ENCODE assay signal across 8 cellular contexts in genomic region chr7:151311294-151311864, GRCh38. TPM values are rescaled to one million over a fixed set of nuclear protein-coding genes. Genes with fewer than 3 reads are reported as not detected.
A peak's percentile ranks its signal among the peaks of the same experiment; 100 is the strongest.
DNase-seq lines count a peak whose midpoint lies in the region; ATAC-seq and TF ChIP-seq lines count a peak whose summit lies in the region.

No MANE protein-coding gene starts in this region.

- intact Hi-C loops in OCI-LY7 (cut with micrococcal nuclease; ENCODE audit: unreplicated experiment), result no loop called here

- peaks cover 2% of the 10 kb centered on the region for H3K4me1 Mint-ChIP-seq in T-helper 17 cell

- no peaks in the 10 kb centered on the region for H3K79me2 ChIP-seq in OCI-LY7 (ENCODE audit: insufficient read depth, low read depth, low read length)

- no peaks in the 10 kb centered on the region for H3K36me3 Mint-ChIP-seq in T-helper 17 cell (ENCODE audit: low read depth)

- peaks cover 10% of the 10 kb centered on the region for H3K27me3 Mint-ChIP-seq in T-helper 17 cell

- H3K4me3 Mint-ChIP-seq in T-helper 17 cell, result no peak overlapping the region

- H3K27ac ChIP-seq in C4-2B, result no peak overlapping the region
- no peak overlapping the region for H3K27ac ChIP-seq in OCI-LY7 (ENCODE audit: low read depth, low read length, poor library complexity, severe bottlenecking)

- CTCF ChIA-PET in OCI-LY7 (lab: Charles Lee; ENCODE audit: unreplicated experiment), result no interaction called here

- no peak for ATAC-seq in T-helper 17 cell
- no peak for ATAC-seq in GM19035 (IDR thresholded peaks at IDR 0.05; ENCODE audit: unreplicated experiment)

- H3K4me1 ChIP-seq in OCI-LY7 (ENCODE audit: insufficient read depth, low read length, poor library complexity, severe bottlenecking), result peaks cover 5% of the 10 kb centered on the region

- BruUV-seq in OCI-LY7 (replicated peaks; lab: Mats Ljungman, UMichigan), result no TSS peak

- H3K27ac Mint-ChIP-seq in T-helper 17 cell, result no peak overlapping the region

- TF ChIP-seq CTCF in C4-2B (conservative IDR thresholded peaks at IDR 0.05) (peak; percentile 45), GM12864 (IDR thresholded peaks at IDR 0.05; ENCODE audit: low read depth, low read length, missing control alignments) (peak; percentile 46), OCI-LY7 (conservative IDR thresholded peaks at IDR 0.05; ENCODE audit: low read length) (peak; percentile 72), epithelial cell of proximal tubule (conservative IDR thresholded peaks at IDR 0.05; ENCODE audit: low read depth, low read length) (peak; percentile 47)

- H3K9me3 ChIP-seq in OCI-LY7 (ENCODE audit: low read length) (no peaks in the 10 kb centered on the region), T-helper 17 cell (ENCODE audit: control insufficient read depth, low read length, poor library complexity, severe bottlenecking) (no peaks in the 10 kb centered on the region)

- POLR2A ChIA-PET in OCI-LY7 (lab: Charles Lee), result no interaction called here

- no peaks in the 10 kb centered on the region for H4K20me1 ChIP-seq in OCI-LY7 (ENCODE audit: insufficient read depth, low read length)

- H3K9me2 ChIP-seq in OCI-LY7 (ENCODE audit: insufficient read depth, low read length), result no peaks in the 10 kb centered on the region

- no peaks in the 10 kb centered on the region for H3K36me3 ChIP-seq in OCI-LY7 (ENCODE audit: insufficient read depth, low read length)

- no peak for DNase-seq in GM12864 (ENCODE audit: low read depth)
- DNase-seq in OCI-LY7 (ENCODE audit: low spot score), result peak; percentile 37
- no peak for DNase-seq in epithelial cell of proximal tubule (ENCODE audit: low read depth)
- DNase-seq in T-helper 17 cell, result no peak
- DNase-seq in NCI-H345 treated with DMSO at 0.1 percent for 48 hours (lab: John Stamatoyannopoulos, UW; ENCODE audit: unreplicated experiment), result no peak
- no peak for DNase-seq in NCI-H1048 (lab: John Stamatoyannopoulos, UW)

- H3K4me3 ChIP-seq in GM12864 (ENCODE audit: low read depth, low read length) (no peak overlapping the region), OCI-LY7 (ENCODE audit: low read depth, low read length, poor library complexity, severe bottlenecking) (no peak overlapping the region), epithelial cell of proximal tubule (ENCODE audit: low read depth, low read length) (no peak overlapping the region)

- no peak overlapping the region for H3K4me2 ChIP-seq in OCI-LY7 (ENCODE audit: low read length)

- H2AFZ ChIP-seq in OCI-LY7 (ENCODE audit: low read length), result no peak overlapping the region

RNA-seq across cellular contexts. Expression of gene NUB1, which starts 30.2 kb away (rescaled TPM):
- 44.1 and 44.2 TPM in 2 replicates for total RNA-seq in OCI-LY7 (2014; rRNA removed; shearing (Covaris generic))
- 50.7 and 57.0 TPM in 2 replicates for total RNA-seq in OCI-LY7 (2022)
- total RNA-seq in epithelial cell of proximal tubule, result 42.6 and 70.7 TPM in 2 replicates
- 10 to 100 TPM; 71.9 to 87.2 TPM for total RNA-seq in T-helper 17 cell
